ENCODE assay signal across 15 cellular contexts in the genomic region with DNA sequence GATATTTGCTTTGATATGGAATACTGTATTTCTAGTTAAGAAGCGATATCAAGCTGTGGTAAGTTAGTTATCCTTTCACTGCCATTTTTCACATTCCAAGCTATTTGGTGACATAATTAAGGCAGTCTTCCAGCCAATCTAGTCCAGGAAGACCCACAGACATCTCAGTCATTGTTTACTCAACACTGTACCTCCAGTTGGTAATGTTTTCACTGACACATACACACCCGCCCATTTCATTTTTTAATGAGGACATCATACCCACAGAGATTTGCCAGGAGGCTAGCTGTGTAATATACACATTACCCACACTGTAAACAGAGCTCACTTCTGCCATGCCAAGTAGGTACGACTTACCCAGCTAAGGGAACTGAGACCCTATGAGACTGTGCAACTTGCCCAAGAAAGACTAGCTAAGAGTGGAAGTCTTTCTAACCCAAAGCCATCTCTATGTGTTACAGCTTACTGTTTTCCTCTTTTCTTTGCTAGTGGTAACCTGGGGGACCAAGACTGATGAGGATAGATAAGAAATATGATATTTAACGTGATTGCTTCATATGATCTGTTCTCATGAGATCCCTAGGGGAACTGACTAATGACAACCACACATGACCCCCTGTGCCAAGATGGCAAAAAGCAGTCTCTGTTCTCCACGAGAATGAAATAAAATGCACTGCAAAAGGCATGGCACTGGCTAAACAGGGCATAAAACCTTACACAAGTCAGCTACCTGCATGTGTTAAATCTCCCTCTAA.
A peak's percentile ranks its signal among the peaks of the same experiment; 100 is the strongest.
DNase-seq lines count a peak whose midpoint lies in the region; ATAC-seq and TF ChIP-seq lines count a peak whose summit lies in the region.
"Had no signal": no experiment of that assay in that cellular context is flagged by ENCODE, and none has a peak within 500 bp of the region (broad histone marks: within the 10 kb centered on the region; RNA-seq: fewer than 3 reads in every experiment).

No MANE protein-coding gene starts in this region.

- H3K4me2 ChIP-seq in PC-3 (ENCODE audit: low read length), result peak overlapping the region; percentile 32

- no peaks in the 10 kb centered on the region for H3K9me2 ChIP-seq in PC-3 (replicated peaks; ENCODE audit: low read length)

- H4K20me1 ChIP-seq in PC-3 (ENCODE audit: low read length), result no peaks in the 10 kb centered on the region

- no peaks in the 10 kb centered on the region for H3F3A ChIP-seq in PC-3 (ENCODE audit: low read length, unreplicated experiment)

- H3K27ac ChIP-seq in PC-3 (ENCODE audit: low read length), result peak overlapping the region; percentile 52
- H3K27ac ChIP-seq: WERI-Rb-1 had no signal

- peaks cover 50% of the 10 kb centered on the region for H3K4me1 Mint-ChIP-seq in osteocyte (ENCODE audit: unreplicated experiment)
- H3K4me1 Mint-ChIP-seq: nephron had no signal

- no peaks in the 10 kb centered on the region for H3K27me3 Mint-ChIP-seq in osteocyte (ENCODE audit: unreplicated experiment)

- H3K27ac Mint-ChIP-seq in osteocyte (ENCODE audit: unreplicated experiment), result peak overlapping the region; percentile 79
- H3K27ac Mint-ChIP-seq: nephron had no signal

- H3K36me3 Mint-ChIP-seq in osteocyte (ENCODE audit: unreplicated experiment), result peaks cover 2% of the 10 kb centered on the region

- H3K9ac ChIP-seq in PC-3 (ENCODE audit: low read length), result no peak overlapping the region

- H3K27me3 ChIP-seq in PC-3 (ENCODE audit: low read length), result no peaks in the 10 kb centered on the region

- H3K9me3 ChIP-seq in PC-3 (ENCODE audit: low read length), result no peaks in the 10 kb centered on the region

- H3K4me1 ChIP-seq in PC-3 (ENCODE audit: insufficient read depth, low read length), result peaks cover 27% of the 10 kb centered on the region; the same call in 1 of the 2 replicates

- H3K4me3 Mint-ChIP-seq in osteocyte (ENCODE audit: unreplicated experiment), result no peak overlapping the region
- H3K4me3 Mint-ChIP-seq: nephron had no signal

- H2AFZ ChIP-seq in PC-3 (ENCODE audit: low read length), result no peak overlapping the region

- CTCF ChIA-PET in PC-3 (lab: Charles Lee), result no interaction called here

- peak; percentile 62 for ATAC-seq in PC-3
- ATAC-seq in HG02798 (IDR thresholded peaks at IDR 0.05; ENCODE audit: poor library complexity, unreplicated experiment), result no peak
- no peak for ATAC-seq in GM18517 (IDR thresholded peaks at IDR 0.05; ENCODE audit: unreplicated experiment)

- BruUV-seq in PC-3 (replicated peaks; lab: Mats Ljungman, UMichigan), result no TSS peak

- TF ChIP-seq CTCF in PC-3 (conservative IDR thresholded peaks at IDR 0.05; ENCODE audit: low read depth, low read length) (no peak), epithelial cell of esophagus (IDR thresholded peaks at IDR 0.05; ENCODE audit: insufficient read depth, low read depth, low read length, missing control alignments) (no peak), osteocyte (IDR thresholded peaks at IDR 0.05) (no peak)

- no peaks in the 10 kb centered on the region for H3K9me3 Mint-ChIP-seq in osteocyte (ENCODE audit: unreplicated experiment)
- H3K9me3 Mint-ChIP-seq: nephron had no signal

- H3K4me3 ChIP-seq in PC-3 (ENCODE audit: low read length), result no peak overlapping the region
- H3K4me3 ChIP-seq in epithelial cell of esophagus (ENCODE audit: low read length), result no peak overlapping the region

- no peaks in the 10 kb centered on the region for H3K79me2 ChIP-seq in PC-3 (ENCODE audit: low read length)

- DNase-seq in GM03348 (ENCODE audit: low spot score) (peak; percentile 79), PC-3 (peak; percentile 90), epithelial cell of esophagus (ENCODE audit: low read depth) (peak; percentile 95), osteocyte (ENCODE audit: extremely low spot score, unreplicated experiment) (no peak), SK-N-DZ (ENCODE audit: low spot score) (no peak)
- no peak for DNase-seq in activated CD8-positive, alpha-beta memory T cell treated with anti-CD3 and anti-CD28 coated beads, Interleukin-2, amount 50 U/mL, for 48 hours
- DNase-seq: DMS53; erythroblast; islet precursor cell; NCI-H187; stimulated activated CD8-positive, alpha-beta memory T cell treated with anti-CD3 and anti-CD28 coated beads, Interleukin-4, amount 100 ng/mL, for 48 hours; WERI-Rb-1 had no signal

- intact Hi-C loops in PC-3 (cut with micrococcal nuclease), result no loop called here

- H3K36me3 ChIP-seq in PC-3 (ENCODE audit: low read depth, low read length), result no peaks in the 10 kb centered on the region
- H3K36me3 ChIP-seq: WERI-Rb-1 had no signal

- POLR2A ChIA-PET in PC-3 (lab: Charles Lee; ENCODE audit: unreplicated experiment), result no interaction called here

Comparison
In these comparisons a context has a peak if more than half of its experiments do, and no peak if none do; other contexts are left out.
1. DNase-seq: peak in GM03348 (single experiment), PC-3 (single experiment) and epithelial cell of esophagus (single experiment); none in osteocyte (single experiment), SK-N-DZ (single experiment) and activated CD8-positive, alpha-beta memory T cell treated with anti-CD3 and anti-CD28 coated beads, Interleukin-2, amount 50 U/mL, for 48 hours (single experiment).